In the genomic region with DNA sequence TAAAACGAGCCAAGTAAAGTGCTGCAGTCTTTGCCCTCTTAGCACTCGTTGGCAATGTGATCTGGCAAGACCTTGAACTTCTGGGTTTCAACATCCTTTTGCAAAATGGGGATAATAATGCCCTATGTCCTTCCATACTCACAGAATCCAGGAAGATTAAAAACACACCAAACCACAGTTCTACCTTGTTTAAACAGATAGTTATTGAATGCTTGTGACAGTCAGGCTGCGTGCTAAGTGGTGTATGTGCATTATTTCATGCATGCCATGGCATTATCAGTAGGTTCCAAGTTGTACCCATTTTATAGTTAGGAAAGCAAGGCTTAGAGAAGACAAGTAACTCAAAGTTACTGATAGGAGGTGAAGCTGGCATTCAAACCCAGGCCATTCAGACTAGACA, we compare ENCODE assay signal across 1 cellular context.
TF ChIP-seq lines count a peak whose summit lies in the region.

No MANE protein-coding gene starts in this region.

TF ChIP-seq in HepG2, 621 proteins besides CTCF, POLR2A, EP300 and RAD21 (continued from another document):
- TF ChIP-seq, protein P1, sequence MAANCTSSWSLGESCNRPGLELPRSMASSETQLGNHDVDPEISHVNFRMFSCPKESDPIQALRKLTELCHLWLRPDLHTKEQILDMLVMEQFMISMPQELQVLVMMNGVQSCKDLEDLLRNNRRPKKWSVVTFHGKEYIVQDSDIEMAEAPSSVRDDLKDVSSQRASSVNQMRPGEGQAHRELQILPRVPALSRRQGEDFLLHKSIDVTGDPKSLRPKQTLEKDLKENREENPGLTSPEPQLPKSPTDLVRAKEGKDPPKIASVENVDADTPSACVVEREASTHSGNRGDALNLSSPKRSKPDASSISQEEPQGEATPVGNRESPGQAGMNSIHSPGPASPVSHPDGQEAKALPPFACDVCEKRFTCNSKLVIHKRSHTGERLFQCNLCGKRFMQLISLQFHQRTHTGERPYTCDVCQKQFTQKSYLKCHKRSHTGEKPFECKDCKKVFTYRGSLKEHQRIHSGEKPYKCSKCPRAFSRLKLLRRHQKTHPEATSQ (CRISPR knock-in tag; IDR thresholded peaks at IDR 0.05; ENCODE audit: borderline replicate concordance) = no peak
- TF ChIP-seq, protein P2, sequence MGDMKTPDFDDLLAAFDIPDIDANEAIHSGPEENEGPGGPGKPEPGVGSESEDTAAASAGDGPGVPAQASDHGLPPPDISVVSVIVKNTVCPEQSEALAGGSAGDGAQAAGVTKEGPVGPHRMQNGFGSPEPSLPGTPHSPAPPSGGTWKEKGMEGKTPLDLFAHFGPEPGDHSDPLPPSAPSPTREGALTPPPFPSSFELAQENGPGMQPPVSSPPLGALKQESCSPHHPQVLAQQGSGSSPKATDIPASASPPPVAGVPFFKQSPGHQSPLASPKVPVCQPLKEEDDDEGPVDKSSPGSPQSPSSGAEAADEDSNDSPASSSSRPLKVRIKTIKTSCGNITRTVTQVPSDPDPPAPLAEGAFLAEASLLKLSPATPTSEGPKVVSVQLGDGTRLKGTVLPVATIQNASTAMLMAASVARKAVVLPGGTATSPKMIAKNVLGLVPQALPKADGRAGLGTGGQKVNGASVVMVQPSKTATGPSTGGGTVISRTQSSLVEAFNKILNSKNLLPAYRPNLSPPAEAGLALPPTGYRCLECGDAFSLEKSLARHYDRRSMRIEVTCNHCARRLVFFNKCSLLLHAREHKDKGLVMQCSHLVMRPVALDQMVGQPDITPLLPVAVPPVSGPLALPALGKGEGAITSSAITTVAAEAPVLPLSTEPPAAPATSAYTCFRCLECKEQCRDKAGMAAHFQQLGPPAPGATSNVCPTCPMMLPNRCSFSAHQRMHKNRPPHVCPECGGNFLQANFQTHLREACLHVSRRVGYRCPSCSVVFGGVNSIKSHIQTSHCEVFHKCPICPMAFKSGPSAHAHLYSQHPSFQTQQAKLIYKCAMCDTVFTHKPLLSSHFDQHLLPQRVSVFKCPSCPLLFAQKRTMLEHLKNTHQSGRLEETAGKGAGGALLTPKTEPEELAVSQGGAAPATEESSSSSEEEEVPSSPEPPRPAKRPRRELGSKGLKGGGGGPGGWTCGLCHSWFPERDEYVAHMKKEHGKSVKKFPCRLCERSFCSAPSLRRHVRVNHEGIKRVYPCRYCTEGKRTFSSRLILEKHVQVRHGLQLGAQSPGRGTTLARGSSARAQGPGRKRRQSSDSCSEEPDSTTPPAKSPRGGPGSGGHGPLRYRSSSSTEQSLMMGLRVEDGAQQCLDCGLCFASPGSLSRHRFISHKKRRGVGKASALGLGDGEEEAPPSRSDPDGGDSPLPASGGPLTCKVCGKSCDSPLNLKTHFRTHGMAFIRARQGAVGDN (CRISPR knock-in tag; IDR thresholded peaks at IDR 0.05) = no peak
- TF ChIP-seq MEIS2 (CRISPR knock-in tag; IDR thresholded peaks at IDR 0.05) = no peak
- no peak for TF ChIP-seq RFXANK (CRISPR knock-in tag; IDR thresholded peaks at IDR 0.05)
- TF ChIP-seq, protein P3, sequence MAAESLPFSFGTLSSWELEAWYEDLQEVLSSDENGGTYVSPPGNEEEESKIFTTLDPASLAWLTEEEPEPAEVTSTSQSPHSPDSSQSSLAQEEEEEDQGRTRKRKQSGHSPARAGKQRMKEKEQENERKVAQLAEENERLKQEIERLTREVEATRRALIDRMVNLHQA (CRISPR knock-in tag; IDR thresholded peaks at IDR 0.05) = no peak
- TF ChIP-seq ZNF839 (CRISPR knock-in tag; IDR thresholded peaks at IDR 0.05; ENCODE audit: borderline replicate concordance) = no peak
- no peak for TF ChIP-seq ZNF562 (CRISPR knock-in tag; IDR thresholded peaks at IDR 0.05; ENCODE audit: borderline replicate concordance)
- TF ChIP-seq, protein P4, sequence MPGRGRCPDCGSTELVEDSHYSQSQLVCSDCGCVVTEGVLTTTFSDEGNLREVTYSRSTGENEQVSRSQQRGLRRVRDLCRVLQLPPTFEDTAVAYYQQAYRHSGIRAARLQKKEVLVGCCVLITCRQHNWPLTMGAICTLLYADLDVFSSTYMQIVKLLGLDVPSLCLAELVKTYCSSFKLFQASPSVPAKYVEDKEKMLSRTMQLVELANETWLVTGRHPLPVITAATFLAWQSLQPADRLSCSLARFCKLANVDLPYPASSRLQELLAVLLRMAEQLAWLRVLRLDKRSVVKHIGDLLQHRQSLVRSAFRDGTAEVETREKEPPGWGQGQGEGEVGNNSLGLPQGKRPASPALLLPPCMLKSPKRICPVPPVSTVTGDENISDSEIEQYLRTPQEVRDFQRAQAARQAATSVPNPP (CRISPR knock-in tag; IDR thresholded peaks at IDR 0.05) = no peak
- no peak for TF ChIP-seq MYNN (CRISPR knock-in tag; IDR thresholded peaks at IDR 0.05; ENCODE audit: low read depth)
- TF ChIP-seq ZNF775 (CRISPR knock-in tag; IDR thresholded peaks at IDR 0.05; ENCODE audit: borderline replicate concordance) = no peak
- peak; percentile 40; the same call in 1 of the 2 replicates for TF ChIP-seq SALL1 (CRISPR knock-in tag; IDR thresholded peaks at IDR 0.05)
- no peak for TF ChIP-seq ZBTB20 (CRISPR knock-in tag; IDR thresholded peaks at IDR 0.05; ENCODE audit: borderline replicate concordance, low read depth)
